In genomic region chr1:236489710-236490377, GRCh38 we compare ENCODE assay signal across 8 cellular contexts. TPM values are rescaled to one million over a fixed set of nuclear protein-coding genes. Genes with fewer than 3 reads are reported as not detected.
DNase-seq lines count a peak whose midpoint lies in the region; ATAC-seq and TF ChIP-seq lines count a peak whose summit lies in the region.

No MANE protein-coding gene starts in this region.

- DNase-seq in AG09319 (ENCODE audit: extremely low read depth, low read depth), result no peak
- peak; percentile 54 for DNase-seq in LNCaP clone FGC (ENCODE audit: low read depth)
- peak; percentile 57 for DNase-seq in SKM-1 treated with dmso at 0.1 percent for 144 hours (lab: John Stamatoyannopoulos, UW; ENCODE audit: unreplicated experiment)
- DNase-seq in fibroblast of pulmonary artery (ENCODE audit: low read depth), result peak; percentile 78
- DNase-seq in osteocyte (ENCODE audit: extremely low spot score, unreplicated experiment), result no peak
- DNase-seq in posterior cingulate gyrus, result no peak

- H3K9me3 Mint-ChIP-seq in osteocyte (ENCODE audit: unreplicated experiment), result no peaks in the 10 kb centered on the region

- H3K4me3 Mint-ChIP-seq in osteocyte (ENCODE audit: unreplicated experiment), result no peak overlapping the region

- intact Hi-C loops in posterior cingulate gyrus (cut with DNase I), result loop anchor here (1.0 kb wide), 1 partner anchor 381 kb away; no protein-coding TSS in a partner anchor

- H3K27me3 Mint-ChIP-seq in osteocyte (ENCODE audit: unreplicated experiment), result peaks cover 7% of the 10 kb centered on the region

- no peak for ATAC-seq in HG02840 (IDR thresholded peaks at IDR 0.05; ENCODE audit: low FRiP score, unreplicated experiment)

- peak; percentile 42 for TF ChIP-seq CTCF in AG09319 (IDR thresholded peaks at IDR 0.05; ENCODE audit: low read depth, low read length)
- TF ChIP-seq CTCF in GM12873 (IDR thresholded peaks at IDR 0.05; ENCODE audit: insufficient read depth, low read depth, low read length, missing control alignments), result peak; percentile 37
- peak; percentile 59 for TF ChIP-seq CTCF in LNCaP clone FGC (IDR thresholded peaks at IDR 0.05; ENCODE audit: control insufficient read depth, extremely low read depth, insufficient read depth)
- TF ChIP-seq CTCF in fibroblast of pulmonary artery (IDR thresholded peaks at IDR 0.05; ENCODE audit: low read length, missing control alignments), result peak; percentile 46
- peak; percentile 69 for TF ChIP-seq CTCF in osteocyte (IDR thresholded peaks at IDR 0.05)

- no peak overlapping the region for H3K27ac Mint-ChIP-seq in osteocyte (ENCODE audit: unreplicated experiment)

- H3K4me3 ChIP-seq in LNCaP clone FGC (ENCODE audit: low read depth, low read length) (no peak overlapping the region), fibroblast of pulmonary artery (replicated peaks; ENCODE audit: low read depth, low read length) (no peak overlapping the region)

- peaks cover 3% of the 10 kb centered on the region for H3K4me1 Mint-ChIP-seq in osteocyte (ENCODE audit: unreplicated experiment)

- H3K36me3 Mint-ChIP-seq in osteocyte (ENCODE audit: unreplicated experiment), result no peaks in the 10 kb centered on the region

RNA-seq across cellular contexts. Expression of gene LGALS8, which starts 33.9 kb away (rescaled TPM):
- 30.0 and 32.4 TPM in 2 replicates for total RNA-seq in osteocyte

Comparison
In these comparisons a context has a peak if more than half of its experiments do, and no peak if none do; other contexts are left out.
1. DNase-seq: peak in LNCaP clone FGC (single experiment), SKM-1 treated with dmso at 0.1 percent for 144 hours (single experiment) and fibroblast of pulmonary artery (single experiment); none in AG09319 (single experiment), osteocyte (single experiment) and posterior cingulate gyrus (0 of 10).
2. Peak in every context shown above with its lines, with median percentiles within 50 percentile points of each other: CTCF ChIP-seq.